ENCODE assay signal across 9 cellular contexts in genomic region chr16:685967-686366, GRCh38. TPM values are rescaled to one million over a fixed set of nuclear protein-coding genes. Genes with fewer than 3 reads are reported as not detected.
DNase-seq lines count a peak whose midpoint lies in the region; ATAC-seq, FAIRE-seq and TF ChIP-seq lines count a peak whose summit lies in the region.
"Had no signal": no experiment of that assay in that cellular context is flagged by ENCODE, and none has a peak within 500 bp of the region (broad histone marks: within the 10 kb centered on the region; RNA-seq: fewer than 3 reads in every experiment).

No MANE protein-coding gene starts in this region.

- 52 to 64% methylated on average over 10 of the region's 10 CpGs for WGBS in pancreas, 2 donors

- in situ Hi-C loops in brain microvascular endothelial cell (cut with HindIII; ENCODE audit: low pct_ligation_motif_present, low sequenced_read_pairs), result no loop called here

- no peaks in the 10 kb centered on the region for H3K9me2 ChIP-seq in MM.1S (replicated peaks; ENCODE audit: insufficient read depth, low read length)

- intact Hi-C loops in pancreas (cut with DNase I), result no loop called here

- H3F3A ChIP-seq in MM.1S (ENCODE audit: insufficient read depth, low read length), result 0 out of 2 replicates have a peak, but pooled peaks cover under 1% of the 10 kb centered on the region

- H3K4me1 ChIP-seq in MM.1S (ENCODE audit: low read length) (peaks cover 13% of the 10 kb centered on the region), pancreas (peaks cover 13 to 36% (median 33%) of the 10 kb centered on the region in 3 donors)

- no peak for ATAC-seq in pancreas
- ATAC-seq in HG03280 (IDR thresholded peaks at IDR 0.05; ENCODE audit: unreplicated experiment), result no peak

- no peaks in the 10 kb centered on the region for H3K36me3 ChIP-seq in MM.1S (replicated peaks; ENCODE audit: insufficient read depth, low read length)
- peaks cover 25% of the 10 kb centered on the region for H3K36me3 ChIP-seq in brain microvascular endothelial cell (replicated peaks)
- peaks cover 0 to 14% (median 13%) of the 10 kb centered on the region in 3 donors for H3K36me3 ChIP-seq in pancreas

- no peak overlapping the region for H3K9ac ChIP-seq in MM.1S (ENCODE audit: low read length)

- FAIRE-seq in pancreas (lab: Jason Lieb, UNC), result no peak

- H3K4me3 ChIP-seq in MM.1S (ENCODE audit: low read length), result no peak overlapping the region
- H3K4me3 ChIP-seq in brain microvascular endothelial cell (ENCODE audit: low read depth, low read length), result no peak overlapping the region
- no peak overlapping the region for H3K4me3 ChIP-seq in pancreas

- DNase-seq in NCI-H2081 (lab: John Stamatoyannopoulos, UW), result peak; percentile 55 to 75
- no peak for DNase-seq in NCI-H2081 treated with DMSO at 0.1 percent for 48 hours (lab: John Stamatoyannopoulos, UW)
- no peak for DNase-seq in MM.1S
- no peak for DNase-seq in brain microvascular endothelial cell
- peak in 4 of 6 donors; percentile 52 to 86 (median 76) for DNase-seq in pancreas
- DNase-seq in NCI-H1048 (lab: John Stamatoyannopoulos, UW), result no peak
- DNase-seq in activated CD8-positive, alpha-beta memory T cell treated with anti-CD3 and anti-CD28 coated beads for 24 hours, result no peak
- DNase-seq: CD4-positive, CD25-positive, alpha-beta regulatory T cell had no signal

- H3K9me3 ChIP-seq in MM.1S (replicated peaks; ENCODE audit: insufficient read depth, low read length), result no peaks in the 10 kb centered on the region
- H3K9me3 ChIP-seq in pancreas, result no peaks in the 10 kb centered on the region

- H3K27ac ChIP-seq in MM.1S (ENCODE audit: low read length), result no peak overlapping the region
- no peak overlapping the region for H3K27ac ChIP-seq in brain microvascular endothelial cell
- no peak overlapping the region for H3K27ac ChIP-seq in pancreas

- H4K20me1 ChIP-seq in MM.1S (ENCODE audit: insufficient read depth, low read length), result no peaks in the 10 kb centered on the region

- TF ChIP-seq CTCF in MM.1S (IDR thresholded peaks at IDR 0.05; ENCODE audit: low read length) (0 out of 2 replicates have a peak, but pooled peaks have one; percentile 13), brain microvascular endothelial cell (IDR thresholded peaks at IDR 0.05; ENCODE audit: low read depth, low read length, missing control alignments) (peak; percentile 61), pancreas (IDR thresholded peaks at IDR 0.05) (peak in 3 of 4 donors; percentile 17 to 30 (median 20))

- H2AFZ ChIP-seq in MM.1S (ENCODE audit: low read length), result no peak overlapping the region

- H3K79me2 ChIP-seq in MM.1S (ENCODE audit: low read length), result peaks cover 43% of the 10 kb centered on the region

- H3K27me3 ChIP-seq in MM.1S (replicated peaks; ENCODE audit: insufficient read depth, low read length), result peaks cover 2% of the 10 kb centered on the region; the same call in 1 of the 2 replicates
- no peaks in the 10 kb centered on the region for H3K27me3 ChIP-seq in brain microvascular endothelial cell (replicated peaks)
- H3K27me3 ChIP-seq in pancreas, result no peaks in the 10 kb centered on the region

- no peak overlapping the region for H3K4me2 ChIP-seq in MM.1S (ENCODE audit: low read depth, low read length)

RNA-seq across cellular contexts. Expression of gene JMJD8, which starts 1.8 kb away (rescaled TPM):
- total RNA-seq in pancreas, result 10 to 100 TPM; 25.0 to 40.3 (median 30.9) TPM
- 10 to 100 TPM; 47.4 to 50.2 TPM for polyA plus RNA-seq in pancreas

RNA-seq across cellular contexts. Expression of gene WDR24, which starts 4.2 kb away (rescaled TPM):
- total RNA-seq in pancreas, result 1 to 10 TPM; 3.5 to 7.5 (median 5.2) TPM
- polyA plus RNA-seq in pancreas, result 1 to 10 TPM; 7.9 to 8.7 TPM

RNA-seq across cellular contexts. Expression of gene STUB1, which starts 5.8 kb away (rescaled TPM):
- total RNA-seq in pancreas, result 10 to 100 TPM; 40.1 to 66.1 (median 56.0) TPM
- 100 to 1,000 TPM in 1 of 2 donors, 10 to 100 TPM in 1; 89.5 to 130 TPM for polyA plus RNA-seq in pancreas

RNA-seq across cellular contexts. Expression of gene RHBDL1, which starts 10.5 kb away (rescaled TPM):
- total RNA-seq in pancreas, result 1 to 10 TPM in 1 of 6 donors, under 1 TPM in 5; 0.28 to 1.0 (median 0.84) TPM
- polyA plus RNA-seq in pancreas, result 1 to 10 TPM; 2.3 to 5.1 TPM

RNA-seq across cellular contexts. Expression of gene RHOT2, which starts 18.0 kb away (rescaled TPM):
- total RNA-seq in pancreas, result 10 to 100 TPM; 33.5 to 66.2 (median 45.6) TPM
- polyA plus RNA-seq in pancreas, result 100 to 1,000 TPM; 260 to 265 TPM

Comparison
In these comparisons a context has a peak if more than half of its experiments do, and no peak if none do; other contexts are left out.
1. DNase-seq: peak in NCI-H2081 (2 of 2) and pancreas (4 of 6); none in NCI-H2081 treated with DMSO at 0.1 percent for 48 hours (single experiment), MM.1S (single experiment), brain microvascular endothelial cell (single experiment), NCI-H1048 (single experiment) and activated CD8-positive, alpha-beta memory T cell treated with anti-CD3 and anti-CD28 coated beads for 24 hours (single experiment).
2. Peak in every context shown above with its lines, with median percentiles within 50 percentile points of each other: CTCF ChIP-seq.